Comparison of ENCODE assay signal across 1 cellular context in genomic region chr9:5516453-5517220, GRCh38.
TF ChIP-seq lines count a peak whose summit lies in the region.

No MANE protein-coding gene starts in this region.

TF ChIP-seq in GM12878, 131 proteins besides CTCF, POLR2A, EP300 and RAD21 (continued from another document):
- TF ChIP-seq PRDM15 (CRISPR knock-in tag; IDR thresholded peaks at IDR 0.05) (no peak), EED (IDR thresholded peaks at IDR 0.05; ENCODE audit: low read depth) (no peak), IRF4 (IDR thresholded peaks at IDR 0.05; ENCODE audit: low read depth, low read length) (no peak), ZBTB4 (CRISPR knock-in tag; IDR thresholded peaks at IDR 0.05) (no peak), FOXK2 (IDR thresholded peaks at IDR 0.05) (no peak), ZNF274 (IDR thresholded peaks at IDR 0.05; ENCODE audit: insufficient read depth, insufficient read length) (no peak), TBL1XR1 (IDR thresholded peaks at IDR 0.05; ENCODE audit: low read depth, low read length) (no peak), JUND (IDR thresholded peaks at IDR 0.05; ENCODE audit: low read depth, low read length) (no peak), MTA2 (IDR thresholded peaks at IDR 0.05; ENCODE audit: low read depth) (peak; percentile 39)
